5 cellular contexts compared by ENCODE assay signal in genomic region chr9:35596907-35597306, GRCh38. TPM values are rescaled to one million over a fixed set of nuclear protein-coding genes. Genes with fewer than 3 reads are reported as not detected.
"Had no signal": no experiment of that assay in that cellular context is flagged by ENCODE, and none has a peak within 500 bp of the region (broad histone marks: within the 10 kb centered on the region; RNA-seq: fewer than 3 reads in every experiment).

No MANE protein-coding gene starts in this region.

RNA-seq across cellular contexts. Expression of gene CD72, which starts 21.3 kb away (rescaled TPM):
- polyA plus RNA-seq: neural cell had no signal

RNA-seq across cellular contexts. Expression of gene SIT1, which starts 53.8 kb away (rescaled TPM):
- total RNA-seq: occipital lobe, progenitor cell of endocrine pancreas, renal cortical epithelial cell, temporal lobe had no signal
- polyA plus RNA-seq: neural cell had no signal
